Comparison of ENCODE assay signal across 28 cellular contexts in genomic region chrX:108453841-108454240, GRCh38. TPM values are rescaled to one million over a fixed set of nuclear protein-coding genes. Genes with fewer than 3 reads are reported as not detected.
DNase-seq lines count a peak whose midpoint lies in the region; ATAC-seq, FAIRE-seq and TF ChIP-seq lines count a peak whose summit lies in the region.
"Had no signal": no experiment of that assay in that cellular context is flagged by ENCODE, and none has a peak within 500 bp of the region (broad histone marks: within the 10 kb centered on the region; RNA-seq: fewer than 3 reads in every experiment).

No MANE protein-coding gene starts in this region.

- FAIRE-seq in astrocyte (lab: Jason Lieb, UNC) (peak; percentile 90), pancreas (lab: Jason Lieb, UNC) (peak; percentile 49)
- FAIRE-seq: D721Med, GM12878, GM12892, GM18507 had no signal

- H3K9ac ChIP-seq in astrocyte (ENCODE audit: low read length), result no peak overlapping the region
- H3K9ac ChIP-seq: BLaER1 had no signal

- H3K27me3 ChIP-seq in astrocyte (ENCODE audit: insufficient read depth, low read length) (no peaks in the 10 kb centered on the region), pancreas (peaks cover 0 to 16% (median 6%) of the 10 kb centered on the region in 4 donors)
- H3K27me3 ChIP-seq: BE2C had no signal

- no peak overlapping the region for H2AFZ ChIP-seq in astrocyte (ENCODE audit: low read depth, low read length)

- POLR2A ChIA-PET in RWPE1 (lab: Yijun Ruan, JAX; ENCODE audit: low non-redundant PET), result no interaction called here

- H3K36me3 Mint-ChIP-seq in astrocyte (ENCODE audit: low read depth, unreplicated experiment) (no peaks in the 10 kb centered on the region), chondrocyte (ENCODE audit: low read depth) (peaks cover 2% of the 10 kb centered on the region), progenitor cell of endocrine pancreas (ENCODE audit: insufficient read depth) (peaks cover 15% of the 10 kb centered on the region)
- H3K36me3 Mint-ChIP-seq: CD14-positive monocyte; CD4-positive, alpha-beta memory T cell; CD4-positive, CD25-positive, alpha-beta regulatory T cell; CD8-positive, alpha-beta memory T cell had no signal

- CTCF ChIA-PET in RWPE1 (lab: Yijun Ruan, JAX), result interaction anchor here (0.6 kb wide), 1 partner anchor 256 kb away, joined by 3 read pairs; no protein-coding TSS in a partner anchor

- no peaks in the 10 kb centered on the region for H3K36me3 ChIP-seq in astrocyte (ENCODE audit: insufficient read depth, low read length)
- no peaks in the 10 kb centered on the region for H3K36me3 ChIP-seq in pancreas
- H3K36me3 ChIP-seq: BE2C, BLaER1 had no signal

- H3K4me3 Mint-ChIP-seq in astrocyte (ENCODE audit: unreplicated experiment), result no peak overlapping the region
- no peak overlapping the region for H3K4me3 Mint-ChIP-seq in chondrocyte (ENCODE audit: unreplicated experiment)
- no peak overlapping the region for H3K4me3 Mint-ChIP-seq in progenitor cell of endocrine pancreas (ENCODE audit: low read depth)
- H3K4me3 Mint-ChIP-seq: CD14-positive monocyte; CD4-positive, alpha-beta memory T cell; CD4-positive, CD25-positive, alpha-beta regulatory T cell; CD8-positive, alpha-beta memory T cell had no signal

- H3K4me2 ChIP-seq in astrocyte (ENCODE audit: low read length), result no peak overlapping the region
- H3K4me2 ChIP-seq: BLaER1 had no signal

- WGBS in pancreas, 2 donors, result 54 to 82% methylated on average over 3 of the region's 3 CpGs

- H3K4me3 ChIP-seq in astrocyte (ENCODE audit: insufficient read depth, low read depth, low read length) (no peak overlapping the region), fibroblast of the aortic adventitia (ENCODE audit: low read depth, low read length) (no peak overlapping the region), pancreas (no peak overlapping the region)
- H3K4me3 ChIP-seq: BLaER1, GM12878 had no signal

- H3K9me3 ChIP-seq in astrocyte (ENCODE audit: insufficient read depth, low read depth, low read length), result no peaks in the 10 kb centered on the region
- no peaks in the 10 kb centered on the region for H3K9me3 ChIP-seq in pancreas
- H3K9me3 ChIP-seq: BE2C, BLaER1, Caco-2 had no signal

- no peaks in the 10 kb centered on the region for H4K20me1 ChIP-seq in astrocyte (ENCODE audit: insufficient read depth, low read length)
- H4K20me1 ChIP-seq: BLaER1 had no signal

- no peak for ATAC-seq in pancreas
- ATAC-seq: GM12878 had no signal

- intact Hi-C loops in pancreas (cut with DNase I), result no loop called here

- H3K27ac Mint-ChIP-seq in astrocyte (ENCODE audit: unreplicated experiment) (no peak overlapping the region), chondrocyte (ENCODE audit: unreplicated experiment) (peak overlapping the region; percentile 17), progenitor cell of endocrine pancreas (no peak overlapping the region)
- H3K27ac Mint-ChIP-seq: CD14-positive monocyte; CD4-positive, alpha-beta memory T cell; CD4-positive, CD25-positive, alpha-beta regulatory T cell; CD8-positive, alpha-beta memory T cell had no signal

- peaks cover 32% of the 10 kb centered on the region for H3K79me2 ChIP-seq in astrocyte (ENCODE audit: insufficient read depth, low read length)

- no peak for TF ChIP-seq CTCF in astrocyte (IDR thresholded peaks at IDR 0.05; ENCODE audit: insufficient read depth, low read depth, low read length)
- TF ChIP-seq CTCF in chondrocyte (IDR thresholded peaks at IDR 0.05), result no peak
- TF ChIP-seq CTCF in fibroblast of the aortic adventitia (IDR thresholded peaks at IDR 0.05; ENCODE audit: insufficient read depth, low read length), result no peak
- TF ChIP-seq CTCF in pancreas (IDR thresholded peaks at IDR 0.05), result no peak
- TF ChIP-seq CTCF in RWPE1 (conservative IDR thresholded peaks at IDR 0.05; ENCODE audit: low read depth), result no peak
- TF ChIP-seq CTCF in progenitor cell of endocrine pancreas (IDR thresholded peaks at IDR 0.05; ENCODE audit: unreplicated experiment), result no peak

- DNase-seq in astrocyte (ENCODE audit: low read depth) (peak; percentile 61), chondrocyte (ENCODE audit: low spot score) (no peak), fibroblast of the aortic adventitia (ENCODE audit: low read depth) (peak; percentile 63), pancreas (no peak), NCI-H2081 (lab: John Stamatoyannopoulos, UW) (no peak), RWPE1 (ENCODE audit: low spot score) (no peak), progenitor cell of endocrine pancreas (ENCODE audit: low spot score, unreplicated experiment) (no peak), middle frontal gyrus (ENCODE audit: extremely low spot score, low spot score) (no peak)
- DNase-seq: 8988T; ACHN; BE2C; C1 segment of cervical spinal cord; Caco-2; Calu3; CD4-positive, alpha-beta memory T cell; CD4-positive, CD25-positive, alpha-beta regulatory T cell; CD8-positive, alpha-beta memory T cell; DMS79 treated with DMSO at 0.1 percent for 48 hours; EL; GDM1 had no signal

- H3K4me1 Mint-ChIP-seq in astrocyte (ENCODE audit: low read depth, unreplicated experiment) (no peaks in the 10 kb centered on the region), chondrocyte (ENCODE audit: low read depth) (peaks cover 17% of the 10 kb centered on the region), progenitor cell of endocrine pancreas (ENCODE audit: low read depth) (no peaks in the 10 kb centered on the region)
- H3K4me1 Mint-ChIP-seq: CD14-positive monocyte; CD4-positive, alpha-beta memory T cell; CD4-positive, CD25-positive, alpha-beta regulatory T cell; CD8-positive, alpha-beta memory T cell had no signal

- peaks cover 2% of the 10 kb centered on the region for H3K9me3 Mint-ChIP-seq in astrocyte (ENCODE audit: unreplicated experiment)
- peaks cover 16% of the 10 kb centered on the region for H3K9me3 Mint-ChIP-seq in chondrocyte (ENCODE audit: low read depth)
- H3K9me3 Mint-ChIP-seq in progenitor cell of endocrine pancreas (ENCODE audit: low read depth), result peaks cover 14% of the 10 kb centered on the region
- H3K9me3 Mint-ChIP-seq: CD4-positive, alpha-beta memory T cell; CD8-positive, alpha-beta memory T cell had no signal

- no peaks in the 10 kb centered on the region for H3K4me1 ChIP-seq in astrocyte (ENCODE audit: insufficient read depth, low read length)
- H3K4me1 ChIP-seq in pancreas, result no peaks in the 10 kb centered on the region
- H3K4me1 ChIP-seq: BE2C, BLaER1, Caco-2 had no signal

- H3K27ac ChIP-seq in astrocyte (ENCODE audit: low read depth, low read length), result no peak overlapping the region
- no peak overlapping the region for H3K27ac ChIP-seq in pancreas
- H3K27ac ChIP-seq in RWPE1, result no peak overlapping the region
- H3K27ac ChIP-seq: BLaER1 had no signal

- H3K27me3 Mint-ChIP-seq in astrocyte (ENCODE audit: low read depth, unreplicated experiment), result no peaks in the 10 kb centered on the region
- no peaks in the 10 kb centered on the region for H3K27me3 Mint-ChIP-seq in chondrocyte (ENCODE audit: low read depth)
- no peaks in the 10 kb centered on the region for H3K27me3 Mint-ChIP-seq in progenitor cell of endocrine pancreas
- H3K27me3 Mint-ChIP-seq: CD4-positive, alpha-beta memory T cell; CD4-positive, CD25-positive, alpha-beta regulatory T cell had no signal

RNA-seq across cellular contexts. Expression of gene COL4A5, which starts 14.2 kb away (rescaled TPM):
- total RNA-seq in astrocyte, result 57.1 and 57.9 TPM in 2 replicates
- total RNA-seq in chondrocyte, result 210 to 273 TPM (median 211 TPM) in 3 replicates
- total RNA-seq in fibroblast of the aortic adventitia (ENCODE audit: low replicate concordance), result 23.2 and 40.8 TPM in 2 replicates
- total RNA-seq in pancreas, result 1 to 10 TPM in 4 of 6 donors, under 1 TPM in 2; 0.58 to 3.3 (median 1.2) TPM
- polyA plus RNA-seq in pancreas, result 1 to 10 TPM in 1 of 2 donors, under 1 TPM in 1; 0.92 to 1.5 TPM
- 276 and 291 TPM in 2 replicates for total RNA-seq in progenitor cell of endocrine pancreas
- total RNA-seq: CD4-positive, alpha-beta memory T cell; CD4-positive, CD25-positive, alpha-beta regulatory T cell; CD8-positive, alpha-beta memory T cell had no signal
- polyA plus RNA-seq: CD14-positive monocyte; CD4-positive, alpha-beta memory T cell; CD8-positive, alpha-beta memory T cell had no signal

RNA-seq across cellular contexts. Expression of gene COL4A6, which starts 15.6 kb away (rescaled TPM):
- total RNA-seq in astrocyte (4.4 and 8.1 TPM in 2 replicates), chondrocyte (4.1 to 12.5 TPM (median 4.5 TPM) in 3 replicates), fibroblast of the aortic adventitia (ENCODE audit: low replicate concordance) (1.3 and 2.2 TPM in 2 replicates), pancreas (under 1 TPM in 4 of 6 donors, not detected in 2; 0.06 to 0.25 (median 0.07) TPM), progenitor cell of endocrine pancreas (66.6 and 79.4 TPM in 2 replicates)
- polyA plus RNA-seq in pancreas, result under 1 TPM; 0.11 to 0.14 TPM
- total RNA-seq: A673; CD4-positive, alpha-beta memory T cell; CD4-positive, CD25-positive, alpha-beta regulatory T cell; CD8-positive, alpha-beta memory T cell; G401 had no signal
- polyA plus RNA-seq: CD14-positive monocyte; CD4-positive, alpha-beta memory T cell; CD4-positive, CD25-positive, alpha-beta regulatory T cell; CD8-positive, alpha-beta memory T cell had no signal

Comparison
In these comparisons a context has a peak if more than half of its experiments do, and no peak if none do; other contexts are left out.
1. DNase-seq: peak in astrocyte (single experiment) and fibroblast of the aortic adventitia (single experiment); none in chondrocyte (single experiment), pancreas (0 of 6), NCI-H2081 (0 of 2), RWPE1 (single experiment), progenitor cell of endocrine pancreas (single experiment) and middle frontal gyrus (single experiment).